In the genomic region with DNA sequence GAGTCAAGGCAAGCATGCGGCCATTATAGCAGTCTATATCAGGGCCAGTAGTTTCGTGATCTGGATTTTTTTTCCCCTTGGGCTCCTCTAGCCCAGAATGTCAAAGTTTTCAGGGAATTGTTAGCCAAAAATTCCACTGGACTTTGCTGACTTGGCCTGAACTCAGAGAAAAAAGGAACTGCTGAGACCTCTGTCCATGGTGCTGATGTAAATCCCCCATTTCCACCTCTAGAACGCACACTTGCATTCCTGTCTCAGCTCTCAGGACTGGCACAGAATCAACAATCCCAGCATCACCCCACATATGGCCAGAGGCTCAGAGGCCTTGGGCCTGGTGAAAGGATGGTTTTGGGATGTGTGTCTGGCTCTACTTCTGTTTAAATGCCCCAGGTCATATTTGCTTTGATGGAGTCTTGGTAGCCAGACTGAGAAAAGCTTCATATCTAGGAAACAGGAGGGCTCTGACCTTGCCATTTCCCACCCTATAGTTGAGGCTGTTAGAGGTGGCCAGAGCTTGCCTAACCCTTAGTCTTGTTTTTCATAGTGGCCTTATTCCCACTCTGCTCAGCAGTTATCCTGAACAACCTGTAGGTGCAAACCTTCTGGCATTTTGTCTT, we compare ENCODE assay signal across 9 cellular contexts. TPM values are rescaled to one million over a fixed set of nuclear protein-coding genes. Genes with fewer than 3 reads are reported as not detected.
DNase-seq lines count a peak whose midpoint lies in the region; TF ChIP-seq lines count a peak whose summit lies in the region.
"Had no signal": no experiment of that assay in that cellular context is flagged by ENCODE, and none has a peak within 500 bp of the region (broad histone marks: within the 10 kb centered on the region; RNA-seq: fewer than 3 reads in every experiment).

No MANE protein-coding gene starts in this region.

- H3K4me1 Mint-ChIP-seq in activated T-cell treated with anti-CD3 and anti-CD28 coated beads, Interleukin-2, amount 50 U/mL, for 24 hours (ENCODE audit: low read depth) = no peaks in the 10 kb centered on the region
- no peaks in the 10 kb centered on the region for H3K4me1 Mint-ChIP-seq in T-helper 2 cell treated with Interferon-gamma antibody and Interleukin-4, amounts not matched to agents 5 μg/mL and 100 μg/mL, for 36 hours (ENCODE audit: low read depth)

- DNase-seq in AG04449 (ENCODE audit: low read depth, low spot score) (no peak), GM13977 (ENCODE audit: low spot score) (peak; percentile 35), RWPE1 (ENCODE audit: low spot score) (peak; percentile 53), fibroblast of the conjunctiva (ENCODE audit: low read depth) (peak; percentile 9), pulmonary artery endothelial cell (ENCODE audit: low read depth, low spot score) (peak; percentile 29), superior temporal gyrus (ENCODE audit: extremely low spot score) (no peak)
- DNase-seq in activated T-cell treated with anti-CD3 and anti-CD28 coated beads, Interleukin-2, amount 50 U/mL, for 24 hours = no peak
- DNase-seq in T-helper 2 cell treated with Interferon-gamma antibody and Interleukin-4, amounts not matched to agents 5 μg/mL and 100 μg/mL, for 36 hours (ENCODE audit: low spot score) = no peak

- H3K4me3 ChIP-seq in AG04449 (ENCODE audit: low read depth, low read length) = no peak overlapping the region

- no peaks in the 10 kb centered on the region for H3K36me3 Mint-ChIP-seq in activated T-cell treated with anti-CD3 and anti-CD28 coated beads, Interleukin-2, amount 50 U/mL, for 24 hours (ENCODE audit: low read depth)
- no peaks in the 10 kb centered on the region for H3K36me3 Mint-ChIP-seq in T-helper 2 cell treated with Interferon-gamma antibody and Interleukin-4, amounts not matched to agents 5 μg/mL and 100 μg/mL, for 36 hours (ENCODE audit: low read depth)

- no peak overlapping the region for H3K4me3 Mint-ChIP-seq in activated T-cell treated with anti-CD3 and anti-CD28 coated beads, Interleukin-2, amount 50 U/mL, for 24 hours
- no peak overlapping the region for H3K4me3 Mint-ChIP-seq in T-helper 2 cell treated with Interferon-gamma antibody and Interleukin-4, amounts not matched to agents 5 μg/mL and 100 μg/mL, for 36 hours

- in situ Hi-C loops in GM13977 (cut with MboI; ENCODE audit: low pct_unique_long_range_greater_than_20kb, low sequenced_read_pairs, unreplicated experiment) = no loop called here

- POLR2A ChIA-PET in AG04449 (lab: Yijun Ruan, JAX) = no interaction called here
- POLR2A ChIA-PET in RWPE1 (lab: Yijun Ruan, JAX; ENCODE audit: low non-redundant PET) = no interaction called here

- peaks cover 26% of the 10 kb centered on the region for H3K27me3 Mint-ChIP-seq in activated T-cell treated with anti-CD3 and anti-CD28 coated beads, Interleukin-2, amount 50 U/mL, for 24 hours
- H3K27me3 Mint-ChIP-seq in T-helper 2 cell treated with Interferon-gamma antibody and Interleukin-4, amounts not matched to agents 5 μg/mL and 100 μg/mL, for 36 hours (ENCODE audit: low read depth) = peaks cover 5% of the 10 kb centered on the region

- TF ChIP-seq CTCF in AG04449 (IDR thresholded peaks at IDR 0.05; ENCODE audit: insufficient read depth, low read length, missing control alignments) (peak; percentile 49), GM13977 (IDR thresholded peaks at IDR 0.05; ENCODE audit: extremely low read depth, insufficient read depth, missing control alignments) (peak; percentile 23), RWPE1 (conservative IDR thresholded peaks at IDR 0.05; ENCODE audit: low read depth) (peak; percentile 15; the same call in 1 of the 2 replicates)

- no peak overlapping the region for H3K27ac Mint-ChIP-seq in activated T-cell treated with anti-CD3 and anti-CD28 coated beads, Interleukin-2, amount 50 U/mL, for 24 hours
- H3K27ac Mint-ChIP-seq in T-helper 2 cell treated with Interferon-gamma antibody and Interleukin-4, amounts not matched to agents 5 μg/mL and 100 μg/mL, for 36 hours = no peak overlapping the region
- H3K27ac Mint-ChIP-seq: activated naive CD4-positive, alpha-beta T cell treated with anti-CD3 and anti-CD28 coated beads, Interleukin-2, amount 50 U/mL, for 72 hours had no signal

- no peak overlapping the region for H3K27ac ChIP-seq in RWPE1

- CTCF ChIA-PET in AG04449 (lab: Yijun Ruan, JAX) = interaction anchor here (0.5 to 1.8 kb wide), 3 partner anchors 12 to 438 kb away, joined by 3 to 5 read pairs (median 4); no protein-coding TSS in a partner anchor
- CTCF ChIA-PET in RWPE1 (lab: Yijun Ruan, JAX) = interaction anchor here (0.6 kb wide), 2 partner anchors 10 to 14 kb away, joined by 3 read pairs; no protein-coding TSS in a partner anchor

- peaks cover 4% of the 10 kb centered on the region for H3K9me3 Mint-ChIP-seq in activated T-cell treated with anti-CD3 and anti-CD28 coated beads, Interleukin-2, amount 50 U/mL, for 24 hours
- no peaks in the 10 kb centered on the region for H3K9me3 Mint-ChIP-seq in T-helper 2 cell treated with Interferon-gamma antibody and Interleukin-4, amounts not matched to agents 5 μg/mL and 100 μg/mL, for 36 hours

RNA-seq across cellular contexts. Expression of a gene that starts 16.9 kb away (rescaled TPM):
- 43.6 and 44.2 TPM in 2 replicates for total RNA-seq in pulmonary artery endothelial cell

Comparison
In these comparisons a context has a peak if more than half of its experiments do, and no peak if none do; other contexts are left out.
1. DNase-seq: peak in GM13977 (single experiment), RWPE1 (single experiment), fibroblast of the conjunctiva (single experiment) and pulmonary artery endothelial cell (single experiment); none in AG04449 (single experiment), activated T-cell treated with anti-CD3 and anti-CD28 coated beads, Interleukin-2, amount 50 U/mL, for 24 hours (single experiment), superior temporal gyrus (single experiment) and T-helper 2 cell treated with Interferon-gamma antibody and Interleukin-4, amounts not matched to agents 5 μg/mL and 100 μg/mL, for 36 hours (single experiment).
2. Peak in every context shown above with its lines, with median percentiles within 50 percentile points of each other: CTCF ChIP-seq.